In genomic region chr16:30429418-30429677, GRCh38 we compare ENCODE assay signal across 8 cellular contexts. TPM values are rescaled to one million over a fixed set of nuclear protein-coding genes. Genes with fewer than 3 reads are reported as not detected.
DNase-seq lines count a peak whose midpoint lies in the region; TF ChIP-seq lines count a peak whose summit lies in the region.

No MANE protein-coding gene starts in this region.

- no peaks in the 10 kb centered on the region for H3K27me3 ChIP-seq in parathyroid adenoma (ENCODE audit: control insufficient read depth, insufficient read depth, low read length)

- H3K79me2 ChIP-seq in parathyroid adenoma, result no peaks in the 10 kb centered on the region

- H3K4me3 ChIP-seq in Jurkat, Clone E6-1 (ENCODE audit: low read length), result peak overlapping the region; percentile 93
- peak overlapping the region; percentile 84 for H3K4me3 ChIP-seq in parathyroid adenoma (ENCODE audit: low read depth, low read length)

- peak overlapping the region; percentile 94 for H3K4me2 ChIP-seq in parathyroid adenoma (ENCODE audit: low read length)

- H3K9ac ChIP-seq in ES-I3 (ENCODE audit: low read depth, low read length), result peak overlapping the region; percentile 77
- H3K9ac ChIP-seq in parathyroid adenoma, result no peak overlapping the region

- H2AFZ ChIP-seq in parathyroid adenoma, result peak overlapping the region; percentile 79

- TF ChIP-seq CTCF in parathyroid adenoma (IDR thresholded peaks at IDR 0.05), result no peak

- H3K4me1 ChIP-seq in ES-I3 (ENCODE audit: insufficient read depth, low read length) (peaks cover 10% of the 10 kb centered on the region; the same call in 1 of the 2 replicates), parathyroid adenoma (no peaks in the 10 kb centered on the region)

- H3K9me3 ChIP-seq in ES-I3 (ENCODE audit: control insufficient read depth, insufficient read depth, low read length) (no peaks in the 10 kb centered on the region), parathyroid adenoma (ENCODE audit: control insufficient read depth, low read length) (no peaks in the 10 kb centered on the region)

- in situ Hi-C loops in ACHN (cut with HindIII; ENCODE audit: low pct_ligation_motif_present, low pct_unique_long_range_greater_than_20kb, low sequenced_read_pairs), result no loop called here

- peak overlapping the region; percentile 36 for H3K27ac ChIP-seq in epithelial cell of prostate
- H3K27ac ChIP-seq in parathyroid adenoma, result peak overlapping the region; percentile 38

- H3K36me3 ChIP-seq in ES-I3 (ENCODE audit: insufficient read depth, low read length) (peaks cover 6% of the 10 kb centered on the region; the same call in 1 of the 2 replicates), parathyroid adenoma (ENCODE audit: control insufficient read depth, insufficient read depth, low read length) (no peaks in the 10 kb centered on the region)

- DNase-seq in Jurkat, Clone E6-1 (ENCODE audit: low read depth, low spot score), result no peak
- no peak for DNase-seq in epithelial cell of prostate (ENCODE audit: low read depth, low spot score)
- no peak for DNase-seq in ACHN
- no peak for DNase-seq in dedifferentiated amniotic fluid mesenchymal stem cell (ENCODE audit: extremely low spot score)
- DNase-seq in NCI-H2227 (lab: John Stamatoyannopoulos, UW; ENCODE audit: unreplicated experiment), result no peak
- no peak for DNase-seq in cerebellar cortex (ENCODE audit: low spot score)

RNA-seq across cellular contexts. Expression of gene DCTPP1, which starts 0.5 kb away (rescaled TPM):
- polyA plus RNA-seq in Jurkat, Clone E6-1 (2012; ENCODE audit: insufficient read depth, insufficient read length), result 107 TPM

RNA-seq across cellular contexts. Expression of gene SEPHS2, which starts 16.3 kb away (rescaled TPM):
- 43.0 TPM for polyA plus RNA-seq in Jurkat, Clone E6-1 (2012; ENCODE audit: insufficient read depth, insufficient read length)

RNA-seq across cellular contexts. Expression of gene ZNF771, which starts 21.9 kb away (rescaled TPM):
- 7.0 TPM for polyA plus RNA-seq in Jurkat, Clone E6-1 (2012; ENCODE audit: insufficient read depth, insufficient read length)

RNA-seq across cellular contexts. Expression of gene ZNF48, which starts 34.1 kb away (rescaled TPM):
- polyA plus RNA-seq in Jurkat, Clone E6-1 (2012; ENCODE audit: insufficient read depth, insufficient read length), result 13.1 TPM

RNA-seq across cellular contexts. Expression of gene ITGAL, which starts 43.2 kb away (rescaled TPM):
- 48.4 TPM for polyA plus RNA-seq in Jurkat, Clone E6-1 (2012; ENCODE audit: insufficient read depth, insufficient read length)
